ENCODE assay signal across 7 cellular contexts in the genomic region with DNA sequence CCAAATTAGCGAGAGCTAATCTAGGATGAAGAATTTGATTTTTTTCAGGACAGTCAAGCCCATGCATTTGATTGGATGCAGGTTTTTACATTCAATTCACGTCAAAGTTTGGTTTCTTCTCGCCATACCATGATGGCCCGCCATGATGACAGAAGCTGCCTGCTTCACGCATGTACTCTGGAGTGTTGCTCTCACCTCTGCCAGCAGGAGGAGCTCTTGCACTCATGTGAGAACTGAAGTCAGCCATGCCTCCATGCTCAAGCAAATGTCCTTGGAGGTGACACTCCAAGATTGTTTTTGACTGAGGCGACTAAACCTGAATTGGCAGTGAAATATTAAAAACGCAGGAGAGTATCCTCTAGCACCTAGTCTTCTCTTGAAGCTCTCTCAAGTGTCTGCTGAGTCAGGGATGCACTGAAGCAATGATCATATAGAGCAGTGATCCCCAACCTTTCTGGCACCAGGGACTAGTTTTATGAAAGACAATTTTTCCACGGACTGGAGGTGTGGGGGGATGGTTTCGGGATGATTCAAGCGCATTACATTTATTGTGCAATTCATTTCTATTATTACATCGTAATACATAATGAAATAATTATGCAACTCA.
DNase-seq lines count a peak whose midpoint lies in the region; ATAC-seq, FAIRE-seq and TF ChIP-seq lines count a peak whose summit lies in the region.

No MANE protein-coding gene starts in this region.

- ATAC-seq in GM21717 (IDR thresholded peaks at IDR 0.05; ENCODE audit: unreplicated experiment) (peak; percentile 97), K562 (peak; percentile 99), left colon (peak; percentile 86)

- in situ Hi-C loops in K562 (cut with MboI) = no loop called here

- no peaks in the 10 kb centered on the region for H3K4me1 ChIP-seq in K562 (replicated peaks in 1 of 2; ENCODE audit: control insufficient read depth in 2 of 2, insufficient read depth in 2 of 2, low read length in 2 of 2)

- BruUV-seq in K562 (replicated peaks; lab: Mats Ljungman, UMichigan) = no TSS peak

- peak; percentile 58 to 72 for TF ChIP-seq RAD21 in K562 (CRISPR knock-in tag; conservative IDR thresholded peaks at IDR 0.05 in 1 of 2, IDR thresholded peaks at IDR 0.05 in 1 of 2)

- H3F3A ChIP-seq in SU-DHL-6 (ENCODE audit: insufficient read depth) = no peaks in the 10 kb centered on the region

- CTCF ChIA-PET in K562 (lab: Yijun Ruan, JAX; ENCODE audit: low intra/inter-chr PET ratio) = no interaction called here

- intact Hi-C loops in K562 (cut with micrococcal nuclease) (loop anchor here (1.0 kb wide), 1 partner anchor 239 kb away; no protein-coding TSS in a partner anchor), left colon (cut with DNase I, micrococcal nuclease) (loop anchor here in 1 of 2 donors (10.0 kb wide), 1 partner anchor 234 kb away; no protein-coding TSS in a partner anchor)

- H3K9me3 ChIP-seq in SU-DHL-6 (ENCODE audit: insufficient read depth, low read length) = no peaks in the 10 kb centered on the region
- H3K9me3 ChIP-seq in K562 (replicated peaks; ENCODE audit: control insufficient read depth, insufficient read depth, low read depth, low read length) = no peaks in the 10 kb centered on the region

- H4K20me1 ChIP-seq in SU-DHL-6 (ENCODE audit: low read depth, low read length) = no peaks in the 10 kb centered on the region
- H4K20me1 ChIP-seq in K562 (replicated peaks; ENCODE audit: control insufficient read depth, insufficient read depth, low read length) = no peaks in the 10 kb centered on the region

- H3K4me2 ChIP-seq in SU-DHL-6 (ENCODE audit: low read depth, low read length, poor library complexity, severe bottlenecking) (no peak overlapping the region), K562 (ENCODE audit: insufficient read depth, low read length) (peak overlapping the region; percentile 71)

- H3K79me2 ChIP-seq in SU-DHL-6 (ENCODE audit: insufficient read depth, low read length) = no peaks in the 10 kb centered on the region
- no peaks in the 10 kb centered on the region for H3K79me2 ChIP-seq in K562 (ENCODE audit: control insufficient read depth, insufficient read depth, low read length)

- 0% methylated on average over 11 of the region's 11 CpGs for WGBS in K562 (ENCODE audit: insufficient coverage, low coverage, missing lambda C conversion rate)

- H2AFZ ChIP-seq in SU-DHL-6 (ENCODE audit: low read depth, low read length, severe bottlenecking) (no peak overlapping the region), K562 (ENCODE audit: low read depth, low read length) (peak overlapping the region; percentile 83)

- TF ChIP-seq EP300 in K562 (IDR thresholded peaks at IDR 0.05; ENCODE audit: low read length) = no peak

- POLR2A ChIA-PET in K562 (lab: Yijun Ruan, JAX) = interaction anchor here (0.8 to 2.7 kb wide), 2 partner anchors 12 to 312 kb away, joined by 3 to 10 read pairs; no protein-coding TSS in a partner anchor

- H3K27ac ChIP-seq in SU-DHL-6 (ENCODE audit: low read depth, low read length) (no peak overlapping the region), K562 (ENCODE audit: extremely low read depth, low read depth, low read length) (no peak overlapping the region)

- TF ChIP-seq CTCF in GM12872 (IDR thresholded peaks at IDR 0.05; ENCODE audit: insufficient read depth, low read depth, low read length) (peak; percentile 97), SU-DHL-6 (IDR thresholded peaks at IDR 0.05; ENCODE audit: insufficient read depth, low read length, poor library complexity, severe bottlenecking) (peak; percentile 67), K562 (IDR thresholded peaks at IDR 0.05 in 2 of 3, conservative IDR thresholded peaks at IDR 0.05 in 1 of 3; ENCODE audit: insufficient read depth in 2 of 3, low read depth in 1 of 3, low read length in 3 of 3) (peak; percentile 73 to 90 (median 84))

- H3K27me3 ChIP-seq in SU-DHL-6 (ENCODE audit: low read length) (no peaks in the 10 kb centered on the region), K562 (ENCODE audit: control insufficient read depth in 2 of 2, insufficient read depth in 2 of 2, low read length in 2 of 2) (peaks cover 0 to 5% of the 10 kb centered on the region in 2 experiments; a peak in 3 of 5 replicates)

- peak; percentile 97 for FAIRE-seq in K562 (lab: Jason Lieb, UNC)

- H3K4me3 ChIP-seq in SU-DHL-6 (ENCODE audit: insufficient read depth, low read length, poor library complexity, severe bottlenecking) (no peak overlapping the region), K562 (no peak overlapping the region)

- no peaks in the 10 kb centered on the region for H3K9me2 ChIP-seq in SU-DHL-6 (replicated peaks; ENCODE audit: insufficient read depth, low read length)

- H3K9me1 ChIP-seq in K562 (ENCODE audit: control insufficient read depth, insufficient read depth, low read length) = no peaks in the 10 kb centered on the region

- H3K9ac ChIP-seq in SU-DHL-6 (ENCODE audit: low read length) (no peak overlapping the region), K562 (ENCODE audit: insufficient read depth in 1 of 2, low read depth in 2 of 2, low read length in 2 of 2) (peak overlapping the region; percentile 21 to 35; a peak in 1 of 4 replicates)

- peak; percentile 20 for DNase-seq in HuH-7 (ENCODE audit: low spot score)
- DNase-seq in K562 (ENCODE audit: extremely low read depth in 1 of 4, low spot score in 3 of 4) = peak; percentile 64 to 84 (median 66)
- peak; percentile 42 to 87 for DNase-seq in left colon
- DNase-seq in stimulated activated CD8-positive, alpha-beta memory T cell treated with anti-CD3 and anti-CD28 coated beads, Interleukin-4, amount 100 ng/mL, for 24 hours (ENCODE audit: low read depth) = peak; percentile 48

- no peak for TF ChIP-seq POLR2A in K562 (conservative IDR thresholded peaks at IDR 0.05)

- no peaks in the 10 kb centered on the region for H3K36me3 ChIP-seq in SU-DHL-6 (ENCODE audit: low read length)
- no peaks in the 10 kb centered on the region for H3K36me3 ChIP-seq in K562 (ENCODE audit: control insufficient read depth, insufficient read depth, low read length)

TF ChIP-seq in K562, 482 proteins besides CTCF, POLR2A, EP300 and RAD21 (continues in another document):
- TF ChIP-seq CBX2 (IDR thresholded peaks at IDR 0.05; ENCODE audit: insufficient read depth, low read length, poor library complexity, severe bottlenecking) = no peak
- TF ChIP-seq ZBTB8A (IDR thresholded peaks at IDR 0.05; ENCODE audit: partially characterized antibody) = no peak
- TF ChIP-seq GABPB1 (CRISPR knock-in tag; IDR thresholded peaks at IDR 0.05) = no peak
- no peak for TF ChIP-seq PRMT5 (CRISPR knock-in tag; IDR thresholded peaks at IDR 0.05)
- TF ChIP-seq SRSF3 (IDR thresholded peaks at IDR 0.05; ENCODE audit: insufficient read depth, low read length) = no peak
- peak; percentile 49 for TF ChIP-seq SMC3 (conservative IDR thresholded peaks at IDR 0.05; ENCODE audit: insufficient read depth, low read depth, low read length)
- TF ChIP-seq, protein P1, sequence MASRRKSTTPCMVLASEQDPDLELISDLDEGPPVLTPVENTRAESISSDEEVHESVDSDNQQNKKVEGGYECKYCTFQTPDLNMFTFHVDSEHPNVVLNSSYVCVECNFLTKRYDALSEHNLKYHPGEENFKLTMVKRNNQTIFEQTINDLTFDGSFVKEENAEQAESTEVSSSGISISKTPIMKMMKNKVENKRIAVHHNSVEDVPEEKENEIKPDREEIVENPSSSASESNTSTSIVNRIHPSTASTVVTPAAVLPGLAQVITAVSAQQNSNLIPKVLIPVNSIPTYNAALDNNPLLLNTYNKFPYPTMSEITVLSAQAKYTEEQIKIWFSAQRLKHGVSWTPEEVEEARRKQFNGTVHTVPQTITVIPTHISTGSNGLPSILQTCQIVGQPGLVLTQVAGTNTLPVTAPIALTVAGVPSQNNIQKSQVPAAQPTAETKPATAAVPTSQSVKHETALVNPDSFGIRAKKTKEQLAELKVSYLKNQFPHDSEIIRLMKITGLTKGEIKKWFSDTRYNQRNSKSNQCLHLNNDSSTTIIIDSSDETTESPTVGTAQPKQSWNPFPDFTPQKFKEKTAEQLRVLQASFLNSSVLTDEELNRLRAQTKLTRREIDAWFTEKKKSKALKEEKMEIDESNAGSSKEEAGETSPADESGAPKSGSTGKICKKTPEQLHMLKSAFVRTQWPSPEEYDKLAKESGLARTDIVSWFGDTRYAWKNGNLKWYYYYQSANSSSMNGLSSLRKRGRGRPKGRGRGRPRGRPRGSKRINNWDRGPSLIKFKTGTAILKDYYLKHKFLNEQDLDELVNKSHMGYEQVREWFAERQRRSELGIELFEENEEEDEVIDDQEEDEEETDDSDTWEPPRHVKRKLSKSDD (conservative IDR thresholded peaks at IDR 0.05; ENCODE audit: low read length) = no peak
- TF ChIP-seq GTF2E2 (tag; IDR thresholded peaks at IDR 0.05) = no peak
- no peak for TF ChIP-seq LARP7 (IDR thresholded peaks at IDR 0.05)
- TF ChIP-seq RB1 (IDR thresholded peaks at IDR 0.05; ENCODE audit: low read depth) = peak; percentile 31; the same call in 1 of the 2 replicates
- TF ChIP-seq NRF1 (conservative IDR thresholded peaks at IDR 0.05 in 1 of 2, IDR thresholded peaks at IDR 0.05 in 1 of 2) = peak; percentile 31 to 36; a peak in 2 of 4 replicates
- no peak for TF ChIP-seq C11orf30 (IDR thresholded peaks at IDR 0.05; ENCODE audit: low read depth)
- TF ChIP-seq, protein P2, sequence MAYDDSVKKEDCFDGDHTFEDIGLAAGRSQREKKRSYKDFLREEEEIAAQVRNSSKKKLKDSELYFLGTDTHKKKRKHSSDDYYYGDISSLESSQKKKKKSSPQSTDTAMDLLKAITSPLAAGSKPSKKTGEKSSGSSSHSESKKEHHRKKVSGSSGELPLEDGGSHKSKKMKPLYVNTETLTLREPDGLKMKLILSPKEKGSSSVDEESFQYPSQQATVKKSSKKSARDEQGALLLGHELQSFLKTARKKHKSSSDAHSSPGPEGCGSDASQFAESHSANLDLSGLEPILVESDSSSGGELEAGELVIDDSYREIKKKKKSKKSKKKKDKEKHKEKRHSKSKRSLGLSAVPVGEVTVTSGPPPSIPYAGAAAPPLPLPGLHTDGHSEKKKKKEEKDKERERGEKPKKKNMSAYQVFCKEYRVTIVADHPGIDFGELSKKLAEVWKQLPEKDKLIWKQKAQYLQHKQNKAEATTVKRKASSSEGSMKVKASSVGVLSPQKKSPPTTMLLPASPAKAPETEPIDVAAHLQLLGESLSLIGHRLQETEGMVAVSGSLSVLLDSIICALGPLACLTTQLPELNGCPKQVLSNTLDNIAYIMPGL (CRISPR knock-in tag; IDR thresholded peaks at IDR 0.05) = no peak
- no peak for TF ChIP-seq PTRF (tag; IDR thresholded peaks at IDR 0.05)
- 0 out of 2 replicates have a peak, but pooled peaks have one; percentile 33 for TF ChIP-seq XRCC5 (IDR thresholded peaks at IDR 0.05; ENCODE audit: low read depth, low read length)
- TF ChIP-seq MTF1 (CRISPR knock-in tag; IDR thresholded peaks at IDR 0.05; ENCODE audit: borderline replicate concordance) = no peak
